ENCODE assay signal across 8 cellular contexts in genomic region chr7:29189743-29190201, GRCh38. TPM values are rescaled to one million over a fixed set of nuclear protein-coding genes. Genes with fewer than 3 reads are reported as not detected.
DNase-seq lines count a peak whose midpoint lies in the region; ATAC-seq and TF ChIP-seq lines count a peak whose summit lies in the region.

No MANE protein-coding gene starts in this region.

- peaks cover 2% of the 10 kb centered on the region for H3K4me1 Mint-ChIP-seq in activated CD4-positive, alpha-beta memory T cell treated with anti-CD3 and anti-CD28 coated beads, Interleukin-2, amount 10 ng/mL, durations not matched to agents 7 days and 5 days

- CTCF ChIA-PET in activated CD4-positive, alpha-beta memory T cell treated with anti-CD3 and anti-CD28 coated beads, Interleukin-2, amount 10 ng/mL, durations not matched to agents 7 days and 5 days (lab: Charles Lee): interaction anchor here (0.5 to 2.0 kb wide), 20 partner anchors 9 to 227 kb away, joined by 3 to 23 read pairs (median 4); no protein-coding TSS in a partner anchor

- H3K36me3 Mint-ChIP-seq in activated CD4-positive, alpha-beta memory T cell treated with anti-CD3 and anti-CD28 coated beads, Interleukin-2, amount 10 ng/mL, durations not matched to agents 7 days and 5 days (ENCODE audit: low read depth): no peaks in the 10 kb centered on the region

- TF ChIP-seq CTCF in epithelial cell of esophagus (IDR thresholded peaks at IDR 0.05; ENCODE audit: insufficient read depth, low read depth, low read length, missing control alignments): peak; percentile 92

- no peaks in the 10 kb centered on the region for H3K9me3 Mint-ChIP-seq in activated CD4-positive, alpha-beta memory T cell treated with anti-CD3 and anti-CD28 coated beads, Interleukin-2, amount 10 ng/mL, durations not matched to agents 7 days and 5 days

- peak overlapping the region; percentile 16 for H3K27ac ChIP-seq in substantia nigra (ENCODE audit: low read depth, low read length, poor library complexity, severe bottlenecking)

- POLR2A ChIA-PET in activated CD4-positive, alpha-beta memory T cell treated with anti-CD3 and anti-CD28 coated beads, Interleukin-2, amount 10 ng/mL, durations not matched to agents 7 days and 5 days (lab: Charles Lee): no interaction called here

- DNase-seq in DMS153 treated with DMSO at 0.1 percent for 48 hours (lab: John Stamatoyannopoulos, UW; ENCODE audit: unreplicated experiment) (peak; percentile 93), NCI-H226 (peak; percentile 29), epithelial cell of esophagus (ENCODE audit: low read depth) (peak; percentile 62), myocyte (ENCODE audit: low read depth) (peak; percentile 63), substantia nigra (lab: John Stamatoyannopoulos, UW) (peak in 44 of 49 donors; percentile 6 to 84 (median 49))
- DNase-seq in activated CD4-positive, alpha-beta memory T cell treated with anti-CD3 and anti-CD28 coated beads, Interleukin-2, amount 10 ng/mL, durations not matched to agents 7 days and 5 days: peak; percentile 52

- no peak overlapping the region for H3K4me3 Mint-ChIP-seq in activated CD4-positive, alpha-beta memory T cell treated with anti-CD3 and anti-CD28 coated beads, Interleukin-2, amount 10 ng/mL, durations not matched to agents 7 days and 5 days

- no peak overlapping the region for H3K27ac Mint-ChIP-seq in activated CD4-positive, alpha-beta memory T cell treated with anti-CD3 and anti-CD28 coated beads, Interleukin-2, amount 10 ng/mL, durations not matched to agents 7 days and 5 days

- ATAC-seq in HG02973 (IDR thresholded peaks at IDR 0.05; ENCODE audit: unreplicated experiment) (peak; percentile 50), HG03135 (IDR thresholded peaks at IDR 0.05; ENCODE audit: unreplicated experiment) (no peak)

- H3K27me3 Mint-ChIP-seq in activated CD4-positive, alpha-beta memory T cell treated with anti-CD3 and anti-CD28 coated beads, Interleukin-2, amount 10 ng/mL, durations not matched to agents 7 days and 5 days: peaks cover 39% of the 10 kb centered on the region

- H3K4me3 ChIP-seq in epithelial cell of esophagus (ENCODE audit: low read length): no peak overlapping the region

RNA-seq across cellular contexts. Expression of gene CHN2, which starts 4.8 kb away (rescaled TPM):
- total RNA-seq in activated CD4-positive, alpha-beta memory T cell treated with anti-CD3 and anti-CD28 coated beads, Interleukin-2, amount 10 ng/mL, durations not matched to agents 7 days and 5 days: 1 to 10 TPM; 6.8 to 7.4 TPM
- 2.8 and 3.2 TPM in 2 replicates for total RNA-seq in myocyte
- polyA plus RNA-seq in myocyte (2012): 0.61 TPM

RNA-seq across cellular contexts. Expression of gene CPVL, which starts 43.4 kb away (rescaled TPM):
- total RNA-seq in activated CD4-positive, alpha-beta memory T cell treated with anti-CD3 and anti-CD28 coated beads, Interleukin-2, amount 10 ng/mL, durations not matched to agents 7 days and 5 days: 1 to 10 TPM; 1.8 to 2.1 TPM
- 0.47 and 0.62 TPM in 2 replicates for total RNA-seq in myocyte
- polyA plus RNA-seq in myocyte (2012): 0.39 TPM

Comparison
In these comparisons a context has a peak if more than half of its experiments do, and no peak if none do; other contexts are left out.
1. DNase-seq: peak in every context shown above with its lines; median percentile 93 in DMS153 treated with DMSO at 0.1 percent for 48 hours; 63 in myocyte; 62 in epithelial cell of esophagus; 52 in activated CD4-positive, alpha-beta memory T cell treated with anti-CD3 and anti-CD28 coated beads, Interleukin-2, amount 10 ng/mL, durations not matched to agents 7 days and 5 days; 49 in substantia nigra; 29 in NCI-H226.